In genomic region chr12:131234841-131235271, GRCh38 we compare ENCODE assay signal across 7 cellular contexts.
DNase-seq lines count a peak whose midpoint lies in the region; ATAC-seq, FAIRE-seq and TF ChIP-seq lines count a peak whose summit lies in the region.
"Not testable (repeated sequence)": the region's sequence is repeated elsewhere in the genome, so short reads cannot be mapped to it uniquely, and the experiment has no call there.

No MANE protein-coding gene starts in this region.

- not testable (repeated sequence) for H3K79me2 ChIP-seq in H1 (ENCODE audit: control insufficient read depth in 1 of 2, insufficient read depth in 2 of 2, low read length in 2 of 2)

- H3K4me1 Mint-ChIP-seq in Calu3 (ENCODE audit: low read depth, unreplicated experiment), result peaks cover 27% of the 10 kb centered on the region

- H3K36me3 ChIP-seq in RWPE2 (ENCODE audit: low read depth); H1 (ENCODE audit: control insufficient read depth in 2 of 4, insufficient read depth in 4 of 4, low read length in 3 of 4); kidney (ENCODE audit: control insufficient read depth in 1 of 2, insufficient read depth in 2 of 2, low read length in 2 of 2); liver (ENCODE audit: control insufficient read depth in 4 of 4, insufficient read depth in 3 of 4, low read depth in 1 of 4, low read length in 3 of 4); upper lobe of right lung: not testable (repeated sequence)

- H3K4ac ChIP-seq in H1 (replicated peaks; ENCODE audit: insufficient read length, low read depth, low read length), result not testable (repeated sequence)

- H3K9me3 Mint-ChIP-seq in Calu3 (ENCODE audit: low read depth, unreplicated experiment), result not testable (repeated sequence)

- H3K18ac ChIP-seq in H1 (ENCODE audit: extremely low read depth, low read length), result not testable (repeated sequence)

- H3K23ac ChIP-seq in H1 (ENCODE audit: insufficient read length), result not testable (repeated sequence)

- FAIRE-seq in H1 (lab: Jason Lieb, UNC) (peak; percentile 86), kidney (lab: Jason Lieb, UNC) (peak; percentile 11)

- not testable (repeated sequence) for H2BK15ac ChIP-seq in H1 (ENCODE audit: low read length)

- ATAC-seq in RWPE2 (ENCODE audit: low read depth), result peak; percentile 78
- peak; percentile 72 for ATAC-seq in omental fat pad (ENCODE audit: low FRiP score)
- peak; percentile 88 for ATAC-seq in upper lobe of right lung

- peaks cover 14% of the 10 kb centered on the region for H3K36me3 Mint-ChIP-seq in Calu3 (ENCODE audit: insufficient read depth, unreplicated experiment)

- not testable (repeated sequence) for H3K27me3 ChIP-seq in RWPE2 (ENCODE audit: insufficient read depth, poor library complexity, severe bottlenecking); H1 (replicated peaks in 1 of 4; ENCODE audit: control insufficient read depth in 3 of 4, extremely low read depth in 1 of 4, insufficient read depth in 3 of 4, low read length in 3 of 4); liver (ENCODE audit: control insufficient read depth in 4 of 4, insufficient read depth in 4 of 4, low read length in 3 of 4); upper lobe of right lung

- not testable (repeated sequence) for TF ChIP-seq POLR2A in H1 (IDR thresholded peaks at IDR 0.05; ENCODE audit: control extremely low read depth in 1 of 2, low read depth in 2 of 2, low read length in 2 of 2)

- POLR2A ChIA-PET in H1 (lab: Charles Lee; ENCODE audit: partially characterized antibody), result not testable (repeated sequence)

- TF ChIP-seq RAD21 in H1 (IDR thresholded peaks at IDR 0.05 in 1 of 2, conservative IDR thresholded peaks at IDR 0.05 in 1 of 2; ENCODE audit: low read depth in 2 of 2, low read length in 2 of 2); liver (IDR thresholded peaks at IDR 0.05): not testable (repeated sequence)

- H4K20me1 ChIP-seq in H1 (replicated peaks in 1 of 2; ENCODE audit: control insufficient read depth in 1 of 2, insufficient read depth in 2 of 2, low read length in 2 of 2), result not testable (repeated sequence)

- not testable (repeated sequence) for H3K4me1 ChIP-seq in RWPE2 (ENCODE audit: insufficient read depth, poor library complexity, severe bottlenecking); kidney (ENCODE audit: control insufficient read depth in 1 of 2, insufficient read depth in 1 of 2, low read depth in 1 of 2, low read length in 2 of 2); liver (ENCODE audit: control insufficient read depth in 4 of 4, insufficient read depth in 4 of 4, low read length in 3 of 4); upper lobe of right lung
- H3K4me1 ChIP-seq in H1 (replicated peaks in 1 of 4; ENCODE audit: control insufficient read depth in 3 of 4, insufficient read depth in 4 of 4, low read length in 3 of 4), result peaks cover 0 to 15% (median 7%) of the 10 kb centered on the region in 4 experiments; a peak in 5 of 7 replicates

- 58% methylated on average over 4 of the region's 8 CpGs; no CpG with 5 or more reads in 1 of the 2 experiments for WGBS in H1 (ENCODE audit: extremely low coverage in 1 of 2, insufficient coverage in 1 of 2, insufficient read length in 1 of 2, insufficient replicate concordance in 2 of 2, low coverage in 1 of 2, low lambda C conversion rate in 2 of 2, missing lambda C conversion rate in 1 of 2), 2 experiments
- WGBS in liver, result 22% methylated on average over 6 of the region's 8 CpGs

- H4K8ac ChIP-seq in H1 (ENCODE audit: extremely low read depth, insufficient read depth, low read length), result not testable (repeated sequence)

- peak overlapping the region; percentile 19 for H3K27ac Mint-ChIP-seq in Calu3 (ENCODE audit: unreplicated experiment)

- not testable (repeated sequence) for H3K23me2 ChIP-seq in H1 (ENCODE audit: low read depth, low read length)

- not testable (repeated sequence) for H3K9ac ChIP-seq in H1 (replicated peaks in 1 of 4; ENCODE audit: extremely low read depth in 1 of 4, low read depth in 3 of 4, low read length in 3 of 4); kidney (ENCODE audit: low read length in 2 of 2); liver (ENCODE audit: low read depth in 1 of 2, low read length in 2 of 2)

- H3K4me2 ChIP-seq in H1 (ENCODE audit: insufficient read depth in 1 of 2, low read depth in 2 of 2, low read length in 2 of 2), result peak overlapping the region in 1 of 2 experiments; percentile 28; a peak in 3 of 4 replicates

- H2BK5ac ChIP-seq in H1 (ENCODE audit: low read depth, low read length), result not testable (repeated sequence)

- intact Hi-C loops in Calu3 (cut with micrococcal nuclease; ENCODE audit: unreplicated experiment); kidney (cut with DNase I); upper lobe of right lung (cut with DNase I): not testable (repeated sequence)

- not testable (repeated sequence) for TF ChIP-seq CTCF in Calu3 (IDR thresholded peaks at IDR 0.05; ENCODE audit: unreplicated experiment); RWPE2 (IDR thresholded peaks at IDR 0.05; ENCODE audit: poor library complexity, severe bottlenecking); H1 (IDR thresholded peaks at IDR 0.05; ENCODE audit: control extremely low read depth in 1 of 3, insufficient read depth in 1 of 3, low read depth in 1 of 3, low read length in 3 of 3); kidney (IDR thresholded peaks at IDR 0.05; ENCODE audit: borderline replicate concordance, extremely low read depth, insufficient read depth); liver (IDR thresholded peaks at IDR 0.05; ENCODE audit: low read depth, low read length, missing input control); omental fat pad (IDR thresholded peaks at IDR 0.05); upper lobe of right lung (IDR thresholded peaks at IDR 0.05)

- BruUV-seq in Calu3 (replicated peaks; lab: Mats Ljungman, UMichigan), result not testable (repeated sequence)

- H2BK20ac ChIP-seq in H1 (ENCODE audit: low read length), result not testable (repeated sequence)

- H3K9me3 ChIP-seq in RWPE2 (ENCODE audit: severe bottlenecking); H1 (ENCODE audit: insufficient read depth in 2 of 2, low read depth in 1 of 2, low read length in 1 of 2); kidney (ENCODE audit: control insufficient read depth in 1 of 2, low read length in 2 of 2); liver (ENCODE audit: control insufficient read depth in 4 of 4, low read length in 3 of 4); upper lobe of right lung: not testable (repeated sequence)

- H3K56ac ChIP-seq in H1 (replicated peaks; ENCODE audit: insufficient read length, low read depth, low read length), result not testable (repeated sequence)

- H3K14ac ChIP-seq in H1 (ENCODE audit: insufficient read length), result not testable (repeated sequence)

- CTCF ChIA-PET in Calu3 (lab: Charles Lee); H1 (lab: Charles Lee; ENCODE audit: partially characterized antibody): not testable (repeated sequence)

- H3K4me3 ChIP-seq in RWPE2 (ENCODE audit: severe bottlenecking); H1 (ENCODE audit: extremely low read depth in 1 of 4, insufficient read depth in 2 of 4, low read depth in 3 of 4, low read length in 4 of 4); kidney (ENCODE audit: low read length in 2 of 2); liver (ENCODE audit: low read depth in 1 of 3, low read length in 3 of 3); upper lobe of right lung: not testable (repeated sequence)

- H2BK12ac ChIP-seq in H1 (ENCODE audit: low read depth, low read length), result not testable (repeated sequence)

- H2AK5ac ChIP-seq in H1 (ENCODE audit: low read depth, low read length), result not testable (repeated sequence)

- not testable (repeated sequence) for H4K5ac ChIP-seq in H1 (ENCODE audit: insufficient read length, low read depth, low read length)

- not testable (repeated sequence) for H4K91ac ChIP-seq in H1 (replicated peaks; ENCODE audit: insufficient read length, low read length)

- H3K4me3 Mint-ChIP-seq in Calu3 (ENCODE audit: low read depth, unreplicated experiment), result not testable (repeated sequence)

- peak; percentile 59 for DNase-seq in Calu3
- peak; percentile 25 for DNase-seq in RWPE2 (ENCODE audit: low spot score)
- not testable (repeated sequence) for DNase-seq in H1 (ENCODE audit: low read depth in 1 of 2, low spot score in 2 of 2); omental fat pad (ENCODE audit: low spot score); upper lobe of right lung
- DNase-seq in kidney, result peak; percentile 74

- H2AFZ ChIP-seq in H1 (ENCODE audit: low read length), result not testable (repeated sequence)

- not testable (repeated sequence) for TF ChIP-seq EP300 in H1 (IDR thresholded peaks at IDR 0.05; ENCODE audit: borderline replicate concordance in 1 of 2, low read depth in 2 of 2, low read length in 2 of 2)

- not testable (repeated sequence) for H3K79me1 ChIP-seq in H1 (ENCODE audit: low read depth, low read length)

- not testable (repeated sequence) for H3K27ac ChIP-seq in RWPE2 (ENCODE audit: poor library complexity, severe bottlenecking); H1 (ENCODE audit: low read depth, low read length); kidney (ENCODE audit: low read depth in 2 of 2, low read length in 2 of 2); liver (ENCODE audit: low read depth in 1 of 2, low read length in 2 of 2); upper lobe of right lung

- H2BK120ac ChIP-seq in H1 (replicated peaks; ENCODE audit: low read depth, low read length), result not testable (repeated sequence)

- peaks cover 21% of the 10 kb centered on the region for H3K27me3 Mint-ChIP-seq in Calu3 (ENCODE audit: unreplicated experiment)

TF ChIP-seq in liver, 16 proteins besides CTCF, POLR2A, EP300 and RAD21:
- TF ChIP-seq SP1 (IDR thresholded peaks at IDR 0.05) (peak; percentile 9), RXRA (IDR thresholded peaks at IDR 0.05) (peak in 1 of 2 donors; percentile 13), FOXA2 (IDR thresholded peaks at IDR 0.05) (peak; percentile 85), FOXA1 (IDR thresholded peaks at IDR 0.05) (peak; percentile 76)
